ENCODE assay signal across 8 cellular contexts in genomic region chr22:20268289-20268349, GRCh38. TPM values are rescaled to one million over a fixed set of nuclear protein-coding genes. Genes with fewer than 3 reads are reported as not detected.
DNase-seq lines count a peak whose midpoint lies in the region; ATAC-seq and TF ChIP-seq lines count a peak whose summit lies in the region.

RTN4R (minus strand) TSS chr22:20268318; CDS start chr22:20268092, 226 bp downstream.

- H3K79me2 ChIP-seq in hepatocyte, result no peaks in the 10 kb centered on the region

- no peaks in the 10 kb centered on the region for H3K9me3 Mint-ChIP-seq in T-cell

- POLR2A ChIA-PET in T-cell (lab: Charles Lee), result no interaction called here

- H3K4me2 ChIP-seq in hepatocyte, result peak within 1 kb of the TSS; percentile 85

- H3K9me2 ChIP-seq in hepatocyte (replicated peaks; ENCODE audit: insufficient read depth), result no peaks in the 10 kb centered on the region

- peaks cover 2 to 11% (median 7%) of the 10 kb centered on the region in 3 donors for H3K4me1 Mint-ChIP-seq in T-cell

- H3K9me3 ChIP-seq in hepatocyte (ENCODE audit: low read depth), result no peaks in the 10 kb centered on the region

- intact Hi-C loops in left colon (cut with DNase I, micrococcal nuclease), result loop anchor here in 1 of 2 donors (5.0 kb wide), 1 partner anchor 111 kb away; no protein-coding TSS in a partner anchor

- H3K4me3 Mint-ChIP-seq in T-cell, result peak within 1 kb of the TSS; percentile 67 to 78 (median 75)

- H3K27me3 ChIP-seq in hepatocyte, result no peaks in the 10 kb centered on the region

- H4K20me1 ChIP-seq in hepatocyte (ENCODE audit: insufficient read depth, poor library complexity, severe bottlenecking), result no peaks in the 10 kb centered on the region

- H3K36me3 ChIP-seq in hepatocyte (replicated peaks; ENCODE audit: insufficient read depth, low read depth), result no peaks in the 10 kb centered on the region

- ATAC-seq in T-cell (replicated peaks in 1 of 4), result no peak
- ATAC-seq in GM18502 (IDR thresholded peaks at IDR 0.05; ENCODE audit: poor library complexity, unreplicated experiment), result no peak
- ATAC-seq in HG02852 (IDR thresholded peaks at IDR 0.05; ENCODE audit: unreplicated experiment), result no peak
- ATAC-seq in left colon, result no peak

- peak within 1 kb of the TSS; percentile 78 for H3K27ac ChIP-seq in hepatocyte

- no peaks in the 10 kb centered on the region for H3K36me3 Mint-ChIP-seq in T-cell

- CTCF ChIA-PET in T-cell (lab: Charles Lee), result no interaction called here

- no peak within 1 kb of the TSS for H3K27ac Mint-ChIP-seq in T-cell

- peak within 1 kb of the TSS; percentile 66 for H2AFZ ChIP-seq in hepatocyte

- H3K4me3 ChIP-seq in GM08714 (ENCODE audit: low read length) (peak within 1 kb of the TSS; percentile 25; the same call in 1 of the 2 replicates), hepatocyte (peak within 1 kb of the TSS; percentile 42), skeletal muscle cell (ENCODE audit: low read depth, low read length) (peak within 1 kb of the TSS; percentile 37)

- no peaks in the 10 kb centered on the region for H3K27me3 Mint-ChIP-seq in T-cell

- TF ChIP-seq CTCF in hepatocyte (IDR thresholded peaks at IDR 0.05; ENCODE audit: poor library complexity), result no peak

- DNase-seq in T-cell (no peak), hepatocyte (ENCODE audit: low spot score) (no peak), skeletal muscle cell (ENCODE audit: low read depth) (no peak), left colon (no peak), NCI-H2196 treated with DMSO at 0.1 percent for 48 hours (lab: John Stamatoyannopoulos, UW; ENCODE audit: unreplicated experiment) (no peak)

- WGBS in hepatocyte (ENCODE audit: low lambda C conversion rate, missing lambda C conversion rate), result no CpG with 5 or more reads among the region's 12 CpGs

- peaks cover 2% of the 10 kb centered on the region for H3K4me1 ChIP-seq in hepatocyte (ENCODE audit: insufficient read depth)

RNA-seq across cellular contexts. Expression of gene RTN4R, which starts in this region (rescaled TPM):
- total RNA-seq in T-cell, result 1 to 10 TPM in 3 of 5 donors, under 1 TPM in 2; 0.33 to 4.1 (median 2.5) TPM
- 7.9 and 12.8 TPM in 2 replicates for total RNA-seq in hepatocyte
- polyA plus RNA-seq in hepatocyte, result 16.9 and 18.9 TPM in 2 replicates
- total RNA-seq in left colon, result 1 to 10 TPM; 4.0 to 6.5 TPM
